ENCODE assay signal across 18 cellular contexts in the genomic region with DNA sequence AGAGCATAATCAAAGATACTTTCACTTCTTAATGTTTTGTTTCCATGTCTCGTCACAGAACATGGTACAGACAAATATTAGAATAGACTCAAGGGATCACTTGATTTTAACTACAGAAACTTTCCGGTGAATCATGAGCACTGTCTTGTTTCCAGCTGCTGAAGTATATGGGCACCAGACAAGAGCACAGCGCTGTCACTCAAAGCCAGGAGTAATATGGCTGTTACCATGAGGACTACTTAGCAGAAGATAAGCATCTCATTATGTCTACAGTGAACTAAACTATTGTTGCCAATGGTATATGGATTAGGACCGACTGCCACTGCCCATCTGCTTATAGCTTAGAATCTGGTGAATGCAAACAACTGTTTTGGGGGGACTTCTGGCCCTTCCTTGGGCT. TPM values are rescaled to one million over a fixed set of nuclear protein-coding genes. Genes with fewer than 3 reads are reported as not detected.
DNase-seq lines count a peak whose midpoint lies in the region; ATAC-seq and TF ChIP-seq lines count a peak whose summit lies in the region.
"Had no signal": no experiment of that assay in that cellular context is flagged by ENCODE, and none has a peak within 500 bp of the region (broad histone marks: within the 10 kb centered on the region; RNA-seq: fewer than 3 reads in every experiment).

No MANE protein-coding gene starts in this region.

- CTCF ChIA-PET in activated CD4-positive, alpha-beta memory T cell treated with anti-CD3 and anti-CD28 coated beads for 36 hours (lab: Charles Lee) = interaction anchor here (0.8 kb wide), 1 partner anchor 29 kb away, joined by 3 read pairs; no protein-coding TSS in a partner anchor
- CTCF ChIA-PET in activated CD4-positive, alpha-beta memory T cell treated with anti-CD3 and anti-CD28 coated beads, Interleukin-2, amount 10 ng/mL, durations not matched to agents 7 days and 5 days (lab: Charles Lee) = no interaction called here
- CTCF ChIA-PET in A673 (lab: Charles Lee) = no interaction called here

- no peaks in the 10 kb centered on the region for H3K9me3 Mint-ChIP-seq in activated CD4-positive, alpha-beta memory T cell treated with anti-CD3 and anti-CD28 coated beads for 36 hours
- no peaks in the 10 kb centered on the region for H3K9me3 Mint-ChIP-seq in activated CD4-positive, alpha-beta memory T cell treated with anti-CD3 and anti-CD28 coated beads, Interleukin-2, amount 10 ng/mL, durations not matched to agents 7 days and 5 days
- no peaks in the 10 kb centered on the region for H3K9me3 Mint-ChIP-seq in memory B cell

- no peaks in the 10 kb centered on the region for H3F3A ChIP-seq in OCI-LY1 (ENCODE audit: insufficient read depth, low read length)
- H3F3A ChIP-seq in MM.1S (ENCODE audit: insufficient read depth, low read length) = no peaks in the 10 kb centered on the region

- H2AFZ ChIP-seq in OCI-LY1 (ENCODE audit: low read length) (no peak overlapping the region), MM.1S (ENCODE audit: low read length) (no peak overlapping the region)

- H3K4me1 Mint-ChIP-seq in activated CD4-positive, alpha-beta memory T cell treated with anti-CD3 and anti-CD28 coated beads for 36 hours (ENCODE audit: low read depth) = peaks cover 73% of the 10 kb centered on the region
- H3K4me1 Mint-ChIP-seq in activated CD4-positive, alpha-beta memory T cell treated with anti-CD3 and anti-CD28 coated beads, Interleukin-2, amount 10 ng/mL, durations not matched to agents 7 days and 5 days = peaks cover 52% of the 10 kb centered on the region
- H3K4me1 Mint-ChIP-seq in memory B cell = peaks cover 48% of the 10 kb centered on the region

- no peaks in the 10 kb centered on the region for H3K36me3 ChIP-seq in BE2C
- no peaks in the 10 kb centered on the region; the same call in 1 of the 2 replicates for H3K36me3 ChIP-seq in OCI-LY1 (ENCODE audit: insufficient read depth, low read length)
- no peaks in the 10 kb centered on the region for H3K36me3 ChIP-seq in MM.1S (replicated peaks; ENCODE audit: insufficient read depth, low read length)
- no peaks in the 10 kb centered on the region for H3K36me3 ChIP-seq in adrenal gland (replicated peaks in 1 of 2)
- no peaks in the 10 kb centered on the region for H3K36me3 ChIP-seq in A673 (ENCODE audit: insufficient read depth, low read length, poor library complexity, severe bottlenecking)
- H3K36me3 ChIP-seq: right lobe of liver had no signal

- H3K9me3 ChIP-seq in BE2C (no peaks in the 10 kb centered on the region), OCI-LY1 (ENCODE audit: low read length) (no peaks in the 10 kb centered on the region), MM.1S (replicated peaks; ENCODE audit: insufficient read depth, low read length) (no peaks in the 10 kb centered on the region), adrenal gland (replicated peaks in 1 of 3) (no peaks in the 10 kb centered on the region), A673 (ENCODE audit: low read depth, low read length, poor library complexity, severe bottlenecking) (no peaks in the 10 kb centered on the region)
- H3K9me3 ChIP-seq: heart left ventricle, right lobe of liver had no signal

- H3K4me2 ChIP-seq in OCI-LY1 (ENCODE audit: low read length) (no peak overlapping the region), MM.1S (ENCODE audit: low read depth, low read length) (no peak overlapping the region)

- H3K4me1 ChIP-seq in BE2C (peaks cover 9% of the 10 kb centered on the region), OCI-LY1 (ENCODE audit: insufficient read depth, low read length, severe bottlenecking) (peaks cover 37% of the 10 kb centered on the region), MM.1S (ENCODE audit: low read length) (no peaks in the 10 kb centered on the region), adrenal gland (replicated peaks in 1 of 2) (peaks cover 3 to 34% of the 10 kb centered on the region in 2 donors), A673 (ENCODE audit: insufficient read depth, low read length, poor library complexity, severe bottlenecking) (no peaks in the 10 kb centered on the region)
- H3K4me1 ChIP-seq: right lobe of liver had no signal

- H3K79me2 ChIP-seq in OCI-LY1 (ENCODE audit: insufficient read depth, low read length) (peaks cover 22% of the 10 kb centered on the region), MM.1S (ENCODE audit: low read length) (peaks cover 82% of the 10 kb centered on the region)

- TF ChIP-seq CTCF in BE2C (IDR thresholded peaks at IDR 0.05; ENCODE audit: low read depth, low read length) (no peak), OCI-LY1 (IDR thresholded peaks at IDR 0.05; ENCODE audit: low read length) (no peak), MM.1S (IDR thresholded peaks at IDR 0.05; ENCODE audit: low read length) (no peak), adrenal gland (IDR thresholded peaks at IDR 0.05) (no peak), A673 (conservative IDR thresholded peaks at IDR 0.05; ENCODE audit: low read depth, low read length) (no peak)

- intact Hi-C loops in activated CD4-positive, alpha-beta memory T cell treated with anti-CD3 and anti-CD28 coated beads for 36 hours (cut with micrococcal nuclease) = no loop called here
- intact Hi-C loops in adrenal gland (cut with DNase I) = no loop called here
- intact Hi-C loops in A673 (cut with micrococcal nuclease; ENCODE audit: unreplicated experiment) = no loop called here

- TF ChIP-seq POLR2A in adrenal gland (IDR thresholded peaks at IDR 0.05) = no peak

- H3K27me3 ChIP-seq in BE2C (no peaks in the 10 kb centered on the region), OCI-LY1 (ENCODE audit: insufficient read depth, low read length) (no peaks in the 10 kb centered on the region), MM.1S (replicated peaks; ENCODE audit: insufficient read depth, low read length) (no peaks in the 10 kb centered on the region), adrenal gland (no peaks in the 10 kb centered on the region), A673 (replicated peaks; ENCODE audit: insufficient read depth, low read depth, low read length, poor library complexity) (peaks cover 3% of the 10 kb centered on the region)
- H3K27me3 ChIP-seq: right lobe of liver had no signal

- H3K9ac ChIP-seq in OCI-LY1 (ENCODE audit: low read length) (no peak overlapping the region), MM.1S (ENCODE audit: low read length) (no peak overlapping the region)

- H3K27ac ChIP-seq in OCI-LY1 (ENCODE audit: low read depth, low read length, poor library complexity, severe bottlenecking) (peak overlapping the region; percentile 91), MM.1S (ENCODE audit: low read length) (no peak overlapping the region), adrenal gland (peak overlapping the region in 1 of 5 donors; percentile 13), A673 (ENCODE audit: low read depth, low read length, poor library complexity, severe bottlenecking) (no peak overlapping the region)
- H3K27ac ChIP-seq: heart left ventricle, right lobe of liver had no signal

- POLR2A ChIA-PET in activated CD4-positive, alpha-beta memory T cell treated with anti-CD3 and anti-CD28 coated beads for 36 hours (lab: Charles Lee) = no interaction called here
- POLR2A ChIA-PET in activated CD4-positive, alpha-beta memory T cell treated with anti-CD3 and anti-CD28 coated beads, Interleukin-2, amount 10 ng/mL, durations not matched to agents 7 days and 5 days (lab: Charles Lee) = no interaction called here
- POLR2A ChIA-PET in A673 (lab: Charles Lee; ENCODE audit: low non-redundant PET) = no interaction called here

- DNase-seq in activated CD4-positive, alpha-beta memory T cell treated with anti-CD3 and anti-CD28 coated beads for 36 hours = no peak
- DNase-seq in activated CD4-positive, alpha-beta memory T cell treated with anti-CD3 and anti-CD28 coated beads, Interleukin-2, amount 10 ng/mL, durations not matched to agents 7 days and 5 days = no peak
- peak; percentile 35 for DNase-seq in BE2C
- no peak for DNase-seq in memory B cell (ENCODE audit: low spot score in 2 of 2)
- no peak for DNase-seq in MM.1S
- no peak for DNase-seq in adrenal gland
- no peak for DNase-seq in A673 (ENCODE audit: low spot score)
- DNase-seq: ACHN; activated CD4-positive, alpha-beta T cell treated with anti-CD3 and anti-CD28 coated beads, Interleukin-2, amount 50 U/mL, for 1 hour; aorta; effector memory CD4-positive, alpha-beta T cell; heart left ventricle; NCI-H1105 treated with DMSO at 0.1 percent for 48 hours; NCI-H2171 treated with DMSO at 0.1 percent for 48 hours; NCI-H774; right lobe of liver; stimulated activated CD8-positive, alpha-beta memory T cell treated with anti-CD3 and anti-CD28 coated beads, Interleukin-4, amount 100 ng/mL, for 48 hours had no signal

- 57 to 74% (median 67%) methylated on average over 3 to 4 of the region's 4 CpGs for WGBS in adrenal gland, 4 donors

- no TSS peak for BruUV-seq in A673 (replicated peaks; lab: Mats Ljungman, UMichigan)

- H4K20me1 ChIP-seq in OCI-LY1 (ENCODE audit: insufficient read depth, low read length) = no peaks in the 10 kb centered on the region
- no peaks in the 10 kb centered on the region for H4K20me1 ChIP-seq in MM.1S (ENCODE audit: insufficient read depth, low read length)

- peak overlapping the region; percentile 45 for H3K27ac Mint-ChIP-seq in activated CD4-positive, alpha-beta memory T cell treated with anti-CD3 and anti-CD28 coated beads for 36 hours
- no peak overlapping the region for H3K27ac Mint-ChIP-seq in activated CD4-positive, alpha-beta memory T cell treated with anti-CD3 and anti-CD28 coated beads, Interleukin-2, amount 10 ng/mL, durations not matched to agents 7 days and 5 days
- H3K27ac Mint-ChIP-seq in memory B cell = peak overlapping the region; percentile 72

- peaks cover 7% of the 10 kb centered on the region for H3K36me3 Mint-ChIP-seq in activated CD4-positive, alpha-beta memory T cell treated with anti-CD3 and anti-CD28 coated beads for 36 hours
- H3K36me3 Mint-ChIP-seq in activated CD4-positive, alpha-beta memory T cell treated with anti-CD3 and anti-CD28 coated beads, Interleukin-2, amount 10 ng/mL, durations not matched to agents 7 days and 5 days (ENCODE audit: low read depth) = peaks cover 21% of the 10 kb centered on the region
- peaks cover 10% of the 10 kb centered on the region for H3K36me3 Mint-ChIP-seq in memory B cell

- no peaks in the 10 kb centered on the region for H3K9me2 ChIP-seq in OCI-LY1 (ENCODE audit: low read depth, low read length)
- H3K9me2 ChIP-seq in MM.1S (replicated peaks; ENCODE audit: insufficient read depth, low read length) = no peaks in the 10 kb centered on the region

- no peaks in the 10 kb centered on the region for H3K27me3 Mint-ChIP-seq in activated CD4-positive, alpha-beta memory T cell treated with anti-CD3 and anti-CD28 coated beads for 36 hours
- H3K27me3 Mint-ChIP-seq in activated CD4-positive, alpha-beta memory T cell treated with anti-CD3 and anti-CD28 coated beads, Interleukin-2, amount 10 ng/mL, durations not matched to agents 7 days and 5 days = no peaks in the 10 kb centered on the region
- no peaks in the 10 kb centered on the region for H3K27me3 Mint-ChIP-seq in memory B cell

- H3K4me3 ChIP-seq in BE2C (ENCODE audit: low read depth, low read length) = no peak overlapping the region
- H3K4me3 ChIP-seq in OCI-LY1 (ENCODE audit: low read depth, low read length, poor library complexity, severe bottlenecking) = no peak overlapping the region
- no peak overlapping the region for H3K4me3 ChIP-seq in MM.1S (ENCODE audit: low read length)
- H3K4me3 ChIP-seq in adrenal gland = no peak overlapping the region
- H3K4me3 ChIP-seq in A673 (ENCODE audit: low read depth, low read length, poor library complexity, severe bottlenecking) = no peak overlapping the region
- H3K4me3 ChIP-seq: heart left ventricle, right lobe of liver had no signal

- ATAC-seq in memory B cell (ENCODE audit: low read depth) = no peak
- ATAC-seq: right lobe of liver had no signal

- H3K4me3 Mint-ChIP-seq in activated CD4-positive, alpha-beta memory T cell treated with anti-CD3 and anti-CD28 coated beads for 36 hours = no peak overlapping the region
- H3K4me3 Mint-ChIP-seq in activated CD4-positive, alpha-beta memory T cell treated with anti-CD3 and anti-CD28 coated beads, Interleukin-2, amount 10 ng/mL, durations not matched to agents 7 days and 5 days = no peak overlapping the region
- H3K4me3 Mint-ChIP-seq in memory B cell = no peak overlapping the region

RNA-seq across cellular contexts. Expression of a gene that starts 34.3 kb away (rescaled TPM):
- total RNA-seq in activated CD4-positive, alpha-beta memory T cell treated with anti-CD3 and anti-CD28 coated beads for 36 hours = 10 to 100 TPM; 50.8 to 51.0 TPM
- total RNA-seq in activated CD4-positive, alpha-beta memory T cell treated with anti-CD3 and anti-CD28 coated beads, Interleukin-2, amount 10 ng/mL, durations not matched to agents 7 days and 5 days = 10 to 100 TPM; 80.7 to 83.0 TPM
- 46.6 TPM for polyA plus RNA-seq in BE2C (2012; ENCODE audit: insufficient read depth, insufficient read length, low read depth)
- total RNA-seq in adrenal gland (10 to 100 TPM; 35.0 to 67.7 (median 60.3) TPM), A673 (2021) (51.9 and 52.8 TPM in 2 replicates)
- polyA plus RNA-seq in adrenal gland = 10 to 100 TPM; 23.3 to 28.6 (median 24.5) TPM

RNA-seq across cellular contexts. Expression of a gene that starts 43.5 kb away (rescaled TPM):
- total RNA-seq in activated CD4-positive, alpha-beta memory T cell treated with anti-CD3 and anti-CD28 coated beads for 36 hours = 100 to 1,000 TPM in 1 of 2 experiments, 10 to 100 TPM in 1; 99.6 to 106 TPM
- 100 to 1,000 TPM; 118 to 122 TPM for total RNA-seq in activated CD4-positive, alpha-beta memory T cell treated with anti-CD3 and anti-CD28 coated beads, Interleukin-2, amount 10 ng/mL, durations not matched to agents 7 days and 5 days
- 348 TPM for polyA plus RNA-seq in BE2C (2012; ENCODE audit: insufficient read depth, insufficient read length, low read depth)
- total RNA-seq in adrenal gland = 100 to 1,000 TPM in 4 of 8 donors, 10 to 100 TPM in 4; 79.9 to 142 (median 111) TPM
- 10 to 100 TPM; 36.9 to 70.1 (median 63.4) TPM for polyA plus RNA-seq in adrenal gland
- 118 and 147 TPM in 2 replicates for total RNA-seq in A673 (2021)
